1 cellular context compared by ENCODE assay signal in genomic region chr17:75289122-75289831, GRCh38.
TF ChIP-seq lines count a peak whose summit lies in the region.

SLC25A19 (minus strand) TSS chr17:75289433; CDS start chr17:75286764, 2,669 bp downstream.

TF ChIP-seq in HEK293, 187 proteins besides CTCF, POLR2A, EP300 and RAD21 (continued from another document and continues in another):
- TF ChIP-seq PATZ1 (tag by site-specific recombination; IDR thresholded peaks at IDR 0.05) (0 out of 2 replicates have a peak, but pooled peaks have one; percentile 23), ZNF645 (tag by site-specific recombination; IDR thresholded peaks at IDR 0.05) (no peak), KLF7 (tag by site-specific recombination; IDR thresholded peaks at IDR 0.05; ENCODE audit: borderline replicate concordance) (no peak), ZNF223 (tag by site-specific recombination; IDR thresholded peaks at IDR 0.05) (no peak), ZNF624 (tag by site-specific recombination; IDR thresholded peaks at IDR 0.05) (no peak), ZNF629 (tag by site-specific recombination; IDR thresholded peaks at IDR 0.05) (no peak; the same call in 1 of the 2 replicates), ZBTB21 (tag by site-specific recombination; IDR thresholded peaks at IDR 0.05) (no peak), ZNF473 (tag by site-specific recombination; IDR thresholded peaks at IDR 0.05) (no peak), ZNF514 (tag by site-specific recombination; IDR thresholded peaks at IDR 0.05) (no peak), ZNF292 (tag by site-specific recombination; IDR thresholded peaks at IDR 0.05; ENCODE audit: borderline replicate concordance, low read depth) (no peak), ZNF311 (tag by site-specific recombination; IDR thresholded peaks at IDR 0.05; ENCODE audit: borderline replicate concordance) (no peak), REST (tag by site-specific recombination; IDR thresholded peaks at IDR 0.05) (peak; percentile 36; the same call in 1 of the 2 replicates), ZNF677 (tag by site-specific recombination; IDR thresholded peaks at IDR 0.05) (no peak), ZNF843 (tag by site-specific recombination; IDR thresholded peaks at IDR 0.05) (peak; percentile 61), ZBTB20 (tag by site-specific recombination; IDR thresholded peaks at IDR 0.05) (peak; percentile 91), ZNF654 (tag by site-specific recombination; IDR thresholded peaks at IDR 0.05; ENCODE audit: low read depth) (no peak), ZNF239 (tag by site-specific recombination; IDR thresholded peaks at IDR 0.05) (no peak), ZNF544 (tag by site-specific recombination; IDR thresholded peaks at IDR 0.05) (no peak), ZNF174 (tag by site-specific recombination; IDR thresholded peaks at IDR 0.05) (no peak), ZBTB48 (tag by site-specific recombination; IDR thresholded peaks at IDR 0.05) (peak; percentile 94), AEBP2 (tag by site-specific recombination; IDR thresholded peaks at IDR 0.05; ENCODE audit: borderline replicate concordance) (no peak), SP3 (tag by site-specific recombination; IDR thresholded peaks at IDR 0.05) (peak; percentile 93), ZBTB44 (tag by site-specific recombination; IDR thresholded peaks at IDR 0.05) (no peak), ZNF211 (tag by site-specific recombination; IDR thresholded peaks at IDR 0.05; ENCODE audit: low read depth) (no peak), ZNF24 (tag by site-specific recombination; IDR thresholded peaks at IDR 0.05) (peak; percentile 57), ZNF510 (tag by site-specific recombination; IDR thresholded peaks at IDR 0.05; ENCODE audit: insufficient replicate concordance) (no peak), ZNF777 (tag by site-specific recombination; IDR thresholded peaks at IDR 0.05; ENCODE audit: borderline replicate concordance) (no peak), ZNF398 (tag by site-specific recombination; IDR thresholded peaks at IDR 0.05) (no peak), ZNF16 (tag by site-specific recombination; IDR thresholded peaks at IDR 0.05; ENCODE audit: low read depth) (no peak), PRDM2 (tag by site-specific recombination; IDR thresholded peaks at IDR 0.05; ENCODE audit: borderline replicate concordance) (no peak), ZNF558 (tag by site-specific recombination; IDR thresholded peaks at IDR 0.05) (no peak), ZNF707 (tag by site-specific recombination; IDR thresholded peaks at IDR 0.05) (no peak), HOXD13 (CRISPR knock-in tag; IDR thresholded peaks at IDR 0.05; ENCODE audit: borderline replicate concordance) (no peak), ZNF621 (tag by site-specific recombination; IDR thresholded peaks at IDR 0.05) (no peak), ZSCAN16 (tag by site-specific recombination; IDR thresholded peaks at IDR 0.05) (no peak), ZNF747 (tag by site-specific recombination; IDR thresholded peaks at IDR 0.05) (no peak), IKZF3 (tag by site-specific recombination; IDR thresholded peaks at IDR 0.05) (no peak), ZNF658 (tag by site-specific recombination; IDR thresholded peaks at IDR 0.05) (no peak), ZNF354C (tag by site-specific recombination; IDR thresholded peaks at IDR 0.05; ENCODE audit: borderline replicate concordance, low read depth) (no peak), ZNF138 (tag by site-specific recombination; IDR thresholded peaks at IDR 0.05; ENCODE audit: borderline replicate concordance) (no peak), ZNF350 (tag by site-specific recombination; IDR thresholded peaks at IDR 0.05) (no peak), ZNF623 (tag by site-specific recombination; IDR thresholded peaks at IDR 0.05) (no peak), MEIS1 (CRISPR knock-in tag; IDR thresholded peaks at IDR 0.05; ENCODE audit: borderline replicate concordance) (no peak), ZNF423 (tag by site-specific recombination; IDR thresholded peaks at IDR 0.05) (peak; percentile 80), GLIS2 (tag by site-specific recombination; IDR thresholded peaks at IDR 0.05) (no peak), ZNF768 (tag by site-specific recombination; IDR thresholded peaks at IDR 0.05) (no peak), ZNF704 (tag by site-specific recombination; IDR thresholded peaks at IDR 0.05) (no peak), GFI1B (tag by site-specific recombination; IDR thresholded peaks at IDR 0.05) (no peak)
